12 cellular contexts compared by ENCODE assay signal in genomic region chr2:201420442-201421113, GRCh38. TPM values are rescaled to one million over a fixed set of nuclear protein-coding genes. Genes with fewer than 3 reads are reported as not detected.
DNase-seq lines count a peak whose midpoint lies in the region; ATAC-seq and TF ChIP-seq lines count a peak whose summit lies in the region.
"Had no signal": no experiment of that assay in that cellular context is flagged by ENCODE, and none has a peak within 500 bp of the region (broad histone marks: within the 10 kb centered on the region; RNA-seq: fewer than 3 reads in every experiment).

No MANE protein-coding gene starts in this region.

- H3K27me3 ChIP-seq in SK-N-SH (ENCODE audit: insufficient read depth) = no peaks in the 10 kb centered on the region
- H3K27me3 ChIP-seq in fibroblast of lung (ENCODE audit: control insufficient read depth, insufficient read depth, low read length) = no peaks in the 10 kb centered on the region
- H3K27me3 ChIP-seq: hepatocyte had no signal

- H3K9me2 ChIP-seq in SK-N-SH = no peaks in the 10 kb centered on the region

- no peaks in the 10 kb centered on the region for H3K27me3 Mint-ChIP-seq in activated CD4-positive, alpha-beta memory T cell treated with anti-CD3 and anti-CD28 coated beads for 36 hours
- no peaks in the 10 kb centered on the region for H3K27me3 Mint-ChIP-seq in activated CD4-positive, alpha-beta memory T cell treated with anti-CD3 and anti-CD28 coated beads, Interleukin-2, amount 10 ng/mL, durations not matched to agents 7 days and 5 days

- POLR2A ChIA-PET in activated CD4-positive, alpha-beta memory T cell treated with anti-CD3 and anti-CD28 coated beads for 36 hours (lab: Charles Lee) = interaction anchor here (0.6 to 1.0 kb wide), 2 partner anchors 31 to 186 kb away, joined by 5 to 8 read pairs; partner anchors contain the start of genes STRADB and TRAK2
- POLR2A ChIA-PET in activated CD4-positive, alpha-beta memory T cell treated with anti-CD3 and anti-CD28 coated beads, Interleukin-2, amount 10 ng/mL, durations not matched to agents 7 days and 5 days (lab: Charles Lee) = no interaction called here
- POLR2A ChIA-PET in SK-N-SH (lab: Yijun Ruan, JAX) = no interaction called here

- H3K9ac ChIP-seq in SK-N-SH = peak overlapping the region; percentile 3; the same call in 1 of the 2 replicates
- H3K9ac ChIP-seq in fibroblast of lung (ENCODE audit: insufficient read depth, low read length) = no peak overlapping the region

- H3K36me3 ChIP-seq in SK-N-SH (replicated peaks in 1 of 2; ENCODE audit: control insufficient read depth in 1 of 2, insufficient read depth in 2 of 2, low read length in 1 of 2) (peaks cover 0 to 6% of the 10 kb centered on the region in 2 experiments), fibroblast of lung (ENCODE audit: control insufficient read depth, insufficient read depth, low read length) (no peaks in the 10 kb centered on the region)

- intact Hi-C loops in activated CD4-positive, alpha-beta memory T cell treated with anti-CD3 and anti-CD28 coated beads for 36 hours (cut with micrococcal nuclease) = loop anchor here (1.0 kb wide), 2 partner anchors 12 to 31 kb away; partner anchors contain the start of genes STRADB and TRAK2

- TF ChIP-seq EP300 in SK-N-SH (IDR thresholded peaks at IDR 0.05; ENCODE audit: borderline replicate concordance in 1 of 2, low read depth in 1 of 2, low read length in 1 of 2) = peak in 1 of 2 experiments; percentile 55; a peak in 1 of 4 replicates

- H4K20me1 ChIP-seq in SK-N-SH (ENCODE audit: insufficient read depth) (no peaks in the 10 kb centered on the region), fibroblast of lung (ENCODE audit: control insufficient read depth, extremely low read depth, insufficient read depth, low read length) (no peaks in the 10 kb centered on the region)

- peak overlapping the region; percentile 20 for H3K27ac Mint-ChIP-seq in activated CD4-positive, alpha-beta memory T cell treated with anti-CD3 and anti-CD28 coated beads for 36 hours
- H3K27ac Mint-ChIP-seq in activated CD4-positive, alpha-beta memory T cell treated with anti-CD3 and anti-CD28 coated beads, Interleukin-2, amount 10 ng/mL, durations not matched to agents 7 days and 5 days = no peak overlapping the region
- H3K27ac Mint-ChIP-seq in stimulated activated effector memory CD8-positive, alpha-beta T cell treated with anti-CD3 and anti-CD28 coated beads, Interleukin-12 subunit alpha, Interleukin-12 subunit beta, amount 100 ng/mL, for 72 hours = peak overlapping the region; percentile 53

- H3K4me2 ChIP-seq in SK-N-SH (peak overlapping the region; percentile 41; the same call in 1 of the 2 replicates), fibroblast of lung (ENCODE audit: extremely low read depth, insufficient read depth, low read length) (no peak overlapping the region)
- H3K4me2 ChIP-seq: hepatocyte had no signal

- H3F3A ChIP-seq in SK-N-SH (replicated peaks; ENCODE audit: insufficient read depth) = peaks cover 47% of the 10 kb centered on the region

- H3K27ac ChIP-seq in SK-N-SH (ENCODE audit: low read depth in 2 of 2, low read length in 1 of 2) (peak overlapping the region; percentile 24 to 89; a peak in 3 of 4 replicates), fibroblast of lung (ENCODE audit: insufficient read depth, low read length) (peak overlapping the region; percentile 76)
- H3K27ac ChIP-seq: hepatocyte had no signal

- H3K4me1 Mint-ChIP-seq in activated CD4-positive, alpha-beta memory T cell treated with anti-CD3 and anti-CD28 coated beads for 36 hours (ENCODE audit: low read depth) = peaks cover 49% of the 10 kb centered on the region
- peaks cover 34% of the 10 kb centered on the region for H3K4me1 Mint-ChIP-seq in activated CD4-positive, alpha-beta memory T cell treated with anti-CD3 and anti-CD28 coated beads, Interleukin-2, amount 10 ng/mL, durations not matched to agents 7 days and 5 days
- H3K4me1 Mint-ChIP-seq in stimulated activated effector memory CD8-positive, alpha-beta T cell treated with anti-CD3 and anti-CD28 coated beads, Interleukin-12 subunit alpha, Interleukin-12 subunit beta, amount 100 ng/mL, for 72 hours = peaks cover 39% of the 10 kb centered on the region

- H3K4me3 ChIP-seq in SK-N-SH (ENCODE audit: low read depth in 2 of 2, low read length in 1 of 2) (no peak overlapping the region), fibroblast of lung (replicated peaks in 1 of 4; ENCODE audit: control extremely low read depth in 1 of 4, insufficient read depth in 1 of 4, low read depth in 3 of 4, low read length in 4 of 4) (no peak overlapping the region)
- H3K4me3 ChIP-seq: hepatocyte had no signal

- ATAC-seq in stimulated activated effector memory CD8-positive, alpha-beta T cell treated with anti-CD3 and anti-CD28 coated beads, Interleukin-12 subunit alpha, Interleukin-12 subunit beta, amount 100 ng/mL, for 72 hours = peak; percentile 89
- no peak for ATAC-seq in GM18498 (IDR thresholded peaks at IDR 0.05; ENCODE audit: unreplicated experiment)
- ATAC-seq in GM19397 (IDR thresholded peaks at IDR 0.05; ENCODE audit: unreplicated experiment) = no peak

- TF ChIP-seq CTCF in SK-N-SH (IDR thresholded peaks at IDR 0.05) = no peak
- TF ChIP-seq CTCF in fibroblast of lung (conservative IDR thresholded peaks at IDR 0.05 in 1 of 2, IDR thresholded peaks at IDR 0.05 in 1 of 2; ENCODE audit: low read depth in 1 of 2, low read length in 2 of 2) = no peak

- peaks cover 70% of the 10 kb centered on the region for H3K79me2 ChIP-seq in SK-N-SH (ENCODE audit: insufficient read depth)
- peaks cover 18% of the 10 kb centered on the region for H3K79me2 ChIP-seq in fibroblast of lung (ENCODE audit: control insufficient read depth, insufficient read depth, low read length)

- TF ChIP-seq RAD21 in SK-N-SH (IDR thresholded peaks at IDR 0.05; ENCODE audit: low read length) = no peak

- H2AFZ ChIP-seq in SK-N-SH (ENCODE audit: low read depth) = no peak overlapping the region
- H2AFZ ChIP-seq in fibroblast of lung (ENCODE audit: low read length) = no peak overlapping the region
- H2AFZ ChIP-seq: hepatocyte had no signal

- CTCF ChIA-PET in activated CD4-positive, alpha-beta memory T cell treated with anti-CD3 and anti-CD28 coated beads for 36 hours (lab: Charles Lee) = interaction anchor here (0.7 kb wide), 1 partner anchor 188 kb away, joined by 3 read pairs; no protein-coding TSS in a partner anchor
- CTCF ChIA-PET in activated CD4-positive, alpha-beta memory T cell treated with anti-CD3 and anti-CD28 coated beads, Interleukin-2, amount 10 ng/mL, durations not matched to agents 7 days and 5 days (lab: Charles Lee) = no interaction called here
- CTCF ChIA-PET in SK-N-SH (lab: Yijun Ruan, JAX) = no interaction called here

- peaks cover 2% of the 10 kb centered on the region for H3K36me3 Mint-ChIP-seq in activated CD4-positive, alpha-beta memory T cell treated with anti-CD3 and anti-CD28 coated beads for 36 hours
- peaks cover 28% of the 10 kb centered on the region for H3K36me3 Mint-ChIP-seq in activated CD4-positive, alpha-beta memory T cell treated with anti-CD3 and anti-CD28 coated beads, Interleukin-2, amount 10 ng/mL, durations not matched to agents 7 days and 5 days (ENCODE audit: low read depth)
- H3K36me3 Mint-ChIP-seq in stimulated activated effector memory CD8-positive, alpha-beta T cell treated with anti-CD3 and anti-CD28 coated beads, Interleukin-12 subunit alpha, Interleukin-12 subunit beta, amount 100 ng/mL, for 72 hours = peaks cover 22% of the 10 kb centered on the region

- 37% methylated on average over 3 of the region's 3 CpGs for WGBS in SK-N-SH (ENCODE audit: low lambda C conversion rate)

- 0 out of 2 replicates have a peak, but pooled peaks cover 3% of the 10 kb centered on the region for H3K9me3 ChIP-seq in SK-N-SH
- H3K9me3 ChIP-seq in fibroblast of lung (ENCODE audit: control insufficient read depth, insufficient read depth, low read depth, low read length) = no peaks in the 10 kb centered on the region

- no peaks in the 10 kb centered on the region for H3K9me3 Mint-ChIP-seq in activated CD4-positive, alpha-beta memory T cell treated with anti-CD3 and anti-CD28 coated beads for 36 hours
- H3K9me3 Mint-ChIP-seq in activated CD4-positive, alpha-beta memory T cell treated with anti-CD3 and anti-CD28 coated beads, Interleukin-2, amount 10 ng/mL, durations not matched to agents 7 days and 5 days = no peaks in the 10 kb centered on the region
- no peaks in the 10 kb centered on the region for H3K9me3 Mint-ChIP-seq in stimulated activated effector memory CD8-positive, alpha-beta T cell treated with anti-CD3 and anti-CD28 coated beads, Interleukin-12 subunit alpha, Interleukin-12 subunit beta, amount 100 ng/mL, for 72 hours

- no peak overlapping the region for H3K4me3 Mint-ChIP-seq in activated CD4-positive, alpha-beta memory T cell treated with anti-CD3 and anti-CD28 coated beads for 36 hours
- no peak overlapping the region for H3K4me3 Mint-ChIP-seq in activated CD4-positive, alpha-beta memory T cell treated with anti-CD3 and anti-CD28 coated beads, Interleukin-2, amount 10 ng/mL, durations not matched to agents 7 days and 5 days
- H3K4me3 Mint-ChIP-seq in stimulated activated effector memory CD8-positive, alpha-beta T cell treated with anti-CD3 and anti-CD28 coated beads, Interleukin-12 subunit alpha, Interleukin-12 subunit beta, amount 100 ng/mL, for 72 hours = no peak overlapping the region

- no peak for DNase-seq in activated CD4-positive, alpha-beta memory T cell treated with anti-CD3 and anti-CD28 coated beads for 36 hours
- no peak for DNase-seq in activated CD4-positive, alpha-beta memory T cell treated with anti-CD3 and anti-CD28 coated beads, Interleukin-2, amount 10 ng/mL, durations not matched to agents 7 days and 5 days
- DNase-seq in SK-N-SH = no peak
- DNase-seq in fibroblast of lung (ENCODE audit: low read depth in 2 of 2) = peak; percentile 60 to 82
- DNase-seq in stimulated activated effector memory CD8-positive, alpha-beta T cell treated with anti-CD3 and anti-CD28 coated beads, Interleukin-12 subunit alpha, Interleukin-12 subunit beta, amount 100 ng/mL, for 72 hours (ENCODE audit: low spot score in 2 of 2) = no peak
- no peak for DNase-seq in GF-D8 (lab: John Stamatoyannopoulos, UW)
- DNase-seq: ACHN, activated gamma-delta T cell treated with Interleukin-2 at 50 U/mL for 16 hours, NCI-H2171 treated with DMSO at 0.1 percent for 48 hours had no signal

- H3K4me1 ChIP-seq in SK-N-SH (ENCODE audit: control insufficient read depth in 1 of 2, insufficient read depth in 2 of 2, low read depth in 1 of 2, low read length in 1 of 2) = peaks cover 7 to 34% of the 10 kb centered on the region in 2 experiments
- peaks cover 10% of the 10 kb centered on the region for H3K4me1 ChIP-seq in fibroblast of lung (ENCODE audit: control insufficient read depth, extremely low read depth, insufficient read depth, low read length)

RNA-seq across cellular contexts. Expression of gene TRAK2, which starts 30.7 kb away (rescaled TPM):
- 10 to 100 TPM; 23.5 to 26.0 TPM for total RNA-seq in activated CD4-positive, alpha-beta memory T cell treated with anti-CD3 and anti-CD28 coated beads for 36 hours
- total RNA-seq in activated CD4-positive, alpha-beta memory T cell treated with anti-CD3 and anti-CD28 coated beads, Interleukin-2, amount 10 ng/mL, durations not matched to agents 7 days and 5 days = 10 to 100 TPM; 47.3 to 49.3 TPM
- polyA plus RNA-seq in SK-N-SH (2012; rRNA removed) = 10.4 and 14.6 TPM in 2 replicates
- polyA plus RNA-seq in SK-N-SH (2012; cell fraction: cytosol; rRNA removed) = 15.7 and 16.1 TPM in 2 replicates
- polyA plus RNA-seq in SK-N-SH (2012; cell fraction: nucleus; rRNA removed) = 7.5 and 14.7 TPM in 2 replicates
- total RNA-seq in fibroblast of lung = 72.9 and 81.1 TPM in 2 replicates
- polyA plus RNA-seq in fibroblast of lung = 48.6 and 73.2 TPM in 2 replicates
- 30.4 and 46.3 TPM in 2 replicates for polyA plus RNA-seq in fibroblast of lung (2012)
- polyA minus RNA-seq in fibroblast of lung (ENCODE audit: low replicate concordance) = 26.7 and 36.1 TPM in 2 replicates

RNA-seq across cellular contexts. Expression of gene STRADB, which starts 31.0 kb away (rescaled TPM):
- 10 to 100 TPM; 18.5 to 19.8 TPM for total RNA-seq in activated CD4-positive, alpha-beta memory T cell treated with anti-CD3 and anti-CD28 coated beads for 36 hours
- total RNA-seq in activated CD4-positive, alpha-beta memory T cell treated with anti-CD3 and anti-CD28 coated beads, Interleukin-2, amount 10 ng/mL, durations not matched to agents 7 days and 5 days = 10 to 100 TPM; 18.9 to 19.2 TPM
- 27.0 and 33.6 TPM in 2 replicates for polyA plus RNA-seq in SK-N-SH (2012; rRNA removed)
- 36.9 and 37.8 TPM in 2 replicates for polyA plus RNA-seq in SK-N-SH (2012; cell fraction: cytosol; rRNA removed)
- 22.3 and 42.9 TPM in 2 replicates for polyA plus RNA-seq in SK-N-SH (2012; cell fraction: nucleus; rRNA removed)
- total RNA-seq in fibroblast of lung = 57.8 and 84.7 TPM in 2 replicates
- polyA plus RNA-seq in fibroblast of lung = 24.4 and 27.4 TPM in 2 replicates
- polyA plus RNA-seq in fibroblast of lung (2012) = 30.7 and 33.7 TPM in 2 replicates
- 18.5 and 20.1 TPM in 2 replicates for polyA minus RNA-seq in fibroblast of lung (ENCODE audit: low replicate concordance)

Comparison
In these comparisons a context has a peak if more than half of its experiments do, and no peak if none do; other contexts are left out.
1. DNase-seq: peak in fibroblast of lung (2 of 2); none in activated CD4-positive, alpha-beta memory T cell treated with anti-CD3 and anti-CD28 coated beads for 36 hours (single experiment), activated CD4-positive, alpha-beta memory T cell treated with anti-CD3 and anti-CD28 coated beads, Interleukin-2, amount 10 ng/mL, durations not matched to agents 7 days and 5 days (single experiment), SK-N-SH (single experiment), stimulated activated effector memory CD8-positive, alpha-beta T cell treated with anti-CD3 and anti-CD28 coated beads, Interleukin-12 subunit alpha, Interleukin-12 subunit beta, amount 100 ng/mL, for 72 hours (0 of 2) and GF-D8 (single experiment).